Comparison of ENCODE assay signal across 8 cellular contexts in genomic region chr7:93551063-93551895, GRCh38. TPM values are rescaled to one million over a fixed set of nuclear protein-coding genes. Genes with fewer than 3 reads are reported as not detected.
A peak's percentile ranks its signal among the peaks of the same experiment; 100 is the strongest.
DNase-seq lines count a peak whose midpoint lies in the region; ATAC-seq and TF ChIP-seq lines count a peak whose summit lies in the region.

No MANE protein-coding gene starts in this region.

- H3F3A ChIP-seq in GM23248 (ENCODE audit: insufficient read depth) (no peaks in the 10 kb centered on the region), PC-9 (ENCODE audit: insufficient read depth, low read depth) (no peaks in the 10 kb centered on the region)

- H3K4me1 Mint-ChIP-seq in CD8-positive, alpha-beta T cell (ENCODE audit: low read depth): no peaks in the 10 kb centered on the region

- H4K20me1 ChIP-seq in GM23248 (ENCODE audit: insufficient read depth) (no peaks in the 10 kb centered on the region), PC-9 (ENCODE audit: insufficient read depth) (no peaks in the 10 kb centered on the region)

- no peaks in the 10 kb centered on the region for H3K36me3 Mint-ChIP-seq in CD8-positive, alpha-beta T cell

- no peaks in the 10 kb centered on the region for H3K9me3 Mint-ChIP-seq in CD8-positive, alpha-beta T cell

- H3K9me3 ChIP-seq in CD8-positive, alpha-beta T cell (ENCODE audit: low read length): no peaks in the 10 kb centered on the region
- no peaks in the 10 kb centered on the region for H3K9me3 ChIP-seq in GM23248 (ENCODE audit: low read depth)
- H3K9me3 ChIP-seq in PC-9 (ENCODE audit: insufficient read depth, low read depth): no peaks in the 10 kb centered on the region
- H3K9me3 ChIP-seq in upper lobe of left lung: no peaks in the 10 kb centered on the region

- no peak for ATAC-seq in CD8-positive, alpha-beta T cell
- no peak for ATAC-seq in upper lobe of left lung (ENCODE audit: low FRiP score in 2 of 2)

- no peak overlapping the region for H3K4me3 ChIP-seq in CD8-positive, alpha-beta T cell (ENCODE audit: low read depth, low read length)
- H3K4me3 ChIP-seq in GM23248: no peak overlapping the region
- H3K4me3 ChIP-seq in PC-9: no peak overlapping the region
- H3K4me3 ChIP-seq in fibroblast of villous mesenchyme (ENCODE audit: low read depth, low read length): no peak overlapping the region
- H3K4me3 ChIP-seq in upper lobe of left lung: no peak overlapping the region

- TF ChIP-seq CTCF in CD8-positive, alpha-beta T cell (IDR thresholded peaks at IDR 0.05): peak; percentile 50
- TF ChIP-seq CTCF in PC-9 (conservative IDR thresholded peaks at IDR 0.05) (peak; percentile 68), fibroblast of villous mesenchyme (IDR thresholded peaks at IDR 0.05; ENCODE audit: insufficient read depth, low read depth, low read length) (peak; percentile 67), upper lobe of left lung (IDR thresholded peaks at IDR 0.05) (peak in 4 of 6 experiments; percentile 23 to 42 (median 34))

- H3K79me2 ChIP-seq in GM23248 (ENCODE audit: insufficient read depth) (no peaks in the 10 kb centered on the region), PC-9 (ENCODE audit: low read depth) (no peaks in the 10 kb centered on the region)

- no peak overlapping the region for H3K27ac Mint-ChIP-seq in CD8-positive, alpha-beta T cell

- POLR2A ChIA-PET in CD8-positive, alpha-beta T cell (lab: Charles Lee): no interaction called here
- POLR2A ChIA-PET in PC-9 (lab: Charles Lee; ENCODE audit: unreplicated experiment): interaction anchor here (0.6 kb wide), 2 partner anchors 113 to 124 kb away, joined by 5 to 12 read pairs; no protein-coding TSS in a partner anchor

- BruUV-seq in PC-9 (replicated peaks; lab: Mats Ljungman, UMichigan): no TSS peak

- no peak for DNase-seq in CD8-positive, alpha-beta T cell
- DNase-seq in GM23248 (peak; percentile 78), PC-9 (peak in 1 of 2 experiments; percentile 6), fibroblast of villous mesenchyme (ENCODE audit: low read depth) (peak; percentile 63), upper lobe of left lung (no peak), T1000 (lab: John Stamatoyannopoulos, UW) (no peak)
- no peak for DNase-seq in activated T-cell treated with anti-CD3 and anti-CD28 coated beads, Interleukin-2, amount 50 U/mL, for 1 hour
- no peak for DNase-seq in stimulated activated naive CD4-positive, alpha-beta T cell treated with Interleukin-2 at 50 U/mL for 16 hours (lab: John Stamatoyannopoulos, UW)

- TF ChIP-seq EP300 in upper lobe of left lung (IDR thresholded peaks at IDR 0.05): no peak

- no peak overlapping the region for H2AFZ ChIP-seq in GM23248
- no peak overlapping the region for H2AFZ ChIP-seq in PC-9

- H3K27me3 Mint-ChIP-seq in CD8-positive, alpha-beta T cell (ENCODE audit: low read depth): no peaks in the 10 kb centered on the region

- in situ Hi-C loops in GM23248 (cut with MboI): no loop called here

- 9 to 10% methylated on average over 6 of the region's 6 CpGs for WGBS in GM23248 (ENCODE audit: low coverage in 1 of 2, low lambda C conversion rate in 2 of 2, missing lambda C conversion rate in 2 of 2), 2 experiments
- 22 to 26% methylated on average over 6 of the region's 6 CpGs for WGBS in upper lobe of left lung, 2 donors

- no peak overlapping the region for H3K9ac ChIP-seq in GM23248

- CTCF ChIA-PET in CD8-positive, alpha-beta T cell (lab: Charles Lee): interaction anchor here (1.0 to 2.5 kb wide), 6 partner anchors 9 to 305 kb away, joined by 3 to 15 read pairs (median 4); no protein-coding TSS in a partner anchor
- CTCF ChIA-PET in PC-9 (lab: Charles Lee): interaction anchor here (0.6 to 1.6 kb wide), 4 partner anchors 17 to 305 kb away, joined by 3 to 6 read pairs (median 4); no protein-coding TSS in a partner anchor

- H3K4me3 Mint-ChIP-seq in CD8-positive, alpha-beta T cell: no peak overlapping the region

- no peaks in the 10 kb centered on the region for H3K36me3 ChIP-seq in CD8-positive, alpha-beta T cell (ENCODE audit: insufficient read depth, low read length)
- H3K36me3 ChIP-seq in GM23248 (ENCODE audit: low read depth) (no peaks in the 10 kb centered on the region), PC-9 (ENCODE audit: low read depth) (no peaks in the 10 kb centered on the region), upper lobe of left lung (no peaks in the 10 kb centered on the region)

- no peak overlapping the region for H3K27ac ChIP-seq in CD8-positive, alpha-beta T cell (ENCODE audit: low read depth, low read length)
- H3K27ac ChIP-seq in GM23248 (no peak overlapping the region), PC-9 (no peak overlapping the region), upper lobe of left lung (no peak overlapping the region)

- no peaks in the 10 kb centered on the region for H3K4me1 ChIP-seq in CD8-positive, alpha-beta T cell (ENCODE audit: insufficient read depth, low read length)
- no peaks in the 10 kb centered on the region for H3K4me1 ChIP-seq in GM23248 (ENCODE audit: insufficient read depth)
- no peaks in the 10 kb centered on the region for H3K4me1 ChIP-seq in PC-9 (replicated peaks; ENCODE audit: insufficient read depth)
- H3K4me1 ChIP-seq in upper lobe of left lung: no peaks in the 10 kb centered on the region

- H3K4me2 ChIP-seq in GM23248 (ENCODE audit: unreplicated experiment) (no peak overlapping the region), PC-9 (no peak overlapping the region)

- no peaks in the 10 kb centered on the region for H3K27me3 ChIP-seq in CD8-positive, alpha-beta T cell (ENCODE audit: insufficient read depth, low read length)
- no peaks in the 10 kb centered on the region; the same call in none of the 2 replicates for H3K27me3 ChIP-seq in GM23248 (replicated peaks; ENCODE audit: insufficient read depth)
- no peaks in the 10 kb centered on the region for H3K27me3 ChIP-seq in PC-9 (ENCODE audit: insufficient read depth, low read depth)
- H3K27me3 ChIP-seq in upper lobe of left lung: no peaks in the 10 kb centered on the region

- no peaks in the 10 kb centered on the region for H3K9me2 ChIP-seq in GM23248 (ENCODE audit: insufficient read depth)
- H3K9me2 ChIP-seq in PC-9 (ENCODE audit: insufficient read depth): no peaks in the 10 kb centered on the region

- intact Hi-C loops in CD8-positive, alpha-beta T cell (cut with DNase I, micrococcal nuclease): loop anchor here (1.0 kb wide), 2 partner anchors 306 to 308 kb away; no protein-coding TSS in a partner anchor
- intact Hi-C loops in PC-9 (cut with micrococcal nuclease; ENCODE audit: unreplicated experiment): loop anchor here (1.0 to 2.0 kb wide), 2 partner anchors 108 to 305 kb away; no protein-coding TSS in a partner anchor

- no peak for TF ChIP-seq POLR2A in upper lobe of left lung (IDR thresholded peaks at IDR 0.05)

RNA-seq across cellular contexts. Expression of gene CALCR, which starts 23.2 kb away (rescaled TPM):
- not detected for total RNA-seq in CD8-positive, alpha-beta T cell
- total RNA-seq in GM23248 (2014; rRNA removed; shearing (Covaris generic)): not detected in 2 replicates
- not detected in 2 replicates for polyA plus RNA-seq in GM23248 (2016; fragmentation: Nextera tagmentation; extraction: Ambion mirVana)
- not detected in 2 replicates for total RNA-seq in PC-9 (2021)
- total RNA-seq in fibroblast of villous mesenchyme: under 0.01 TPM in 1 of 2 replicates, not detected in the other
- total RNA-seq in upper lobe of left lung: under 1 TPM in 2 of 6 donors, not detected in 4; 0.09 to 0.10 TPM

Comparison
In these comparisons a context has a peak if more than half of its experiments do, and no peak if none do; other contexts are left out.
1. DNase-seq: peak in GM23248 (single experiment) and fibroblast of villous mesenchyme (single experiment); none in CD8-positive, alpha-beta T cell (0 of 7), upper lobe of left lung (0 of 2), T1000 (single experiment), activated T-cell treated with anti-CD3 and anti-CD28 coated beads, Interleukin-2, amount 50 U/mL, for 1 hour (single experiment) and stimulated activated naive CD4-positive, alpha-beta T cell treated with Interleukin-2 at 50 U/mL for 16 hours (single experiment).
2. Peak in every context shown above with its lines, with median percentiles within 50 percentile points of each other: CTCF ChIP-seq.